ENCODE assay signal across 8 cellular contexts in the genomic region with DNA sequence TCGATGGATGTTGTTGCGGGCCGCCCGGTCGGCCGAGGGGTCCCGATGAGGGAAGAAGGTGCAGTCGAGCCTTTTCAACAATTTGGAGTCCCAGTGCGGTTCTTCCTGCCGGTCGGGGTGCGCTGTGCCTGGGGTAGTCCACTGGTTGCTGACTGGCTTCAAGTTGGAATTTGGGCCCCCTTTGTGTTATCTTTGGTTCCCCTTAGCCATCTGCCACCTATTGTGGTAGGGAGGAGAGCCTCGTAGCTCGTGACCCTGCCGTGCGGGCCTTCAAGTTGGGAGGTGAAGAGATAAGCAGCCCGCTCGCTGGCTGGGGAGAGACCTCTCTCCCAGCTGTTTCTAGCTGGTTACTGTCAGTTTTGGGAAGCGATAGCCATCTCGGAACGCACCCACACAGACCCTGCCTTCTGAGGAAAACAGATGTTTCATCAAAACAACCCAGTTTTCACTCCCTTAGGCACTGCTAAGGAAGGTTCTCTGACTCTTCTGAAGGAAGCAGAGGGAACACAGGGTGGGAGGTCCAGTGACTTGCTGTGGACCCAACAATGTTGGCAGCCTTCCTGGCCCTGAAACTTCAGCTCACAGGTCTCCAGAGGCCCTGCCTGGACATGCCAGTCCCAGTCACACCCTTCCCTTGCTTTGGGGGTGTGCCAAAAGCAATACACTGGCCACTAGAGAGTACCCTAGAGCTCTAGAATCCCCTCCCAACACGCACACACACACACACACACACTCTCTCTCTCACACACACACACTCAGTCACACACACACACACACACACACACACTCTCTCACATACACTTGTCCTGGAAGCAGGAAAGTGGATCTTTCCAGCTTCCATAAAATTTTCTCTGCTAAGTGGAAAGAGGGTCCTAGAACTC. TPM values are rescaled to one million over a fixed set of nuclear protein-coding genes. Genes with fewer than 3 reads are reported as not detected.
DNase-seq lines count a peak whose midpoint lies in the region; ATAC-seq and TF ChIP-seq lines count a peak whose summit lies in the region.

No MANE protein-coding gene starts in this region.

- 10% methylated on average over 4 of the region's 22 CpGs for WGBS in right lobe of liver (ENCODE audit: insufficient coverage, low coverage, low lambda C conversion rate, missing lambda C conversion rate)

- no peaks in the 10 kb centered on the region for H3K27me3 ChIP-seq in right lobe of liver

- peak overlapping the region; percentile 98 for H3K27ac ChIP-seq in VCaP
- H3K27ac ChIP-seq in right lobe of liver = peak overlapping the region; percentile 93 to 97 (median 96)

- ATAC-seq in right lobe of liver = peak; percentile 5 to 46 (median 28)
- no peak for ATAC-seq in HG02588 (IDR thresholded peaks at IDR 0.05; ENCODE audit: unreplicated experiment)

- TF ChIP-seq POLR2A in right lobe of liver (IDR thresholded peaks at IDR 0.05) = no peak

- peak; percentile 58 for TF ChIP-seq CTCF in VCaP (conservative IDR thresholded peaks at IDR 0.05)
- no peak for TF ChIP-seq CTCF in right lobe of liver (IDR thresholded peaks at IDR 0.05)

- peak overlapping the region; percentile 79 to 89 (median 88) for H3K4me3 ChIP-seq in right lobe of liver

- no peaks in the 10 kb centered on the region for H3K36me3 ChIP-seq in right lobe of liver

- no peaks in the 10 kb centered on the region for H3K4me1 ChIP-seq in right lobe of liver

- H3K9me3 ChIP-seq in right lobe of liver = no peaks in the 10 kb centered on the region

- intact Hi-C loops in right lobe of liver (cut with DNase I) = no loop called here

- peak; percentile 55 to 75 (median 70) for DNase-seq in NCI-H1417 (lab: John Stamatoyannopoulos, UW)
- no peak for DNase-seq in NCI-H1417 treated with DMSO at 0.1 percent for 48 hours (lab: John Stamatoyannopoulos, UW)
- DNase-seq in MV-4-11 (lab: John Stamatoyannopoulos, UW) = peak; percentile 56
- DNase-seq in ecto neural progenitor cell (ENCODE audit: low spot score) = peak; percentile 64
- peak; percentile 69 to 80 (median 75) for DNase-seq in right lobe of liver
- peak in 5 of 6 experiments; percentile 20 to 77 (median 43) for DNase-seq in stimulated activated naive CD4-positive, alpha-beta T cell (lab: John Stamatoyannopoulos, UW)

RNA-seq across cellular contexts. Expression of gene BTG2, which starts 1.0 kb away (rescaled TPM):
- total RNA-seq in right lobe of liver = 10 to 100 TPM in 1 of 6 experiments, 1 to 10 TPM in 5; 2.0 to 11.2 (median 5.4) TPM

RNA-seq across cellular contexts. Expression of gene FMOD, which starts 44.6 kb away (rescaled TPM):
- total RNA-seq in right lobe of liver = 1 to 10 TPM; 2.7 to 9.0 (median 3.8) TPM
